ENCODE assay signal across 29 cellular contexts in the genomic region with DNA sequence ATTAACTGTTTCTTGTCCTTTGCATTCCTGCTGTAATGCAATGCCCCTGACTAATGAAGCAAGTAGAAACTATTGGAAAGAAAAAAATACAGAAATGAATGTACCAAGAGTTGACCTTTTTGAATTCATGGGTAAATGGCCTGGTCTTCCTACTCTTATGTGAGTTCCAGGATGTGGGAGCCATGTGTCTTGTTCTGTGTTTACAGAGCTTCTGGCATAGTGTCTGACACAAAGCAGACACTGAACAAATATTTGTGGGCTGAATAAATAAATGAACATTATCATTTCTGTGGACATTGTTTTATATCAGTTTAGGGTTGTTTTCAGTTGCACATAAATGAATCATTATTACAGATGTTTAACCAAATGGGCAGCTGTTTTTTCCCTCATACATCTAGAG.
DNase-seq lines count a peak whose midpoint lies in the region; ATAC-seq and TF ChIP-seq lines count a peak whose summit lies in the region.
"Had no signal": no experiment of that assay in that cellular context is flagged by ENCODE, and none has a peak within 500 bp of the region (broad histone marks: within the 10 kb centered on the region; RNA-seq: fewer than 3 reads in every experiment).

No MANE protein-coding gene starts in this region.

- H3K27me3 ChIP-seq in body of pancreas (no peaks in the 10 kb centered on the region), heart left ventricle (no peaks in the 10 kb centered on the region)
- H3K27me3 ChIP-seq: BE2C, pancreas, Peyer's patch, right atrium auricular region had no signal

- peak; percentile 33 for ATAC-seq in body of pancreas
- peak; percentile 25 for ATAC-seq in mucosa of descending colon
- ATAC-seq in heart left ventricle: no peak
- no peak for ATAC-seq in HG03460 (IDR thresholded peaks at IDR 0.05; ENCODE audit: unreplicated experiment)
- ATAC-seq: esophagus mucosa, K562 had no signal

- H3K27ac ChIP-seq in body of pancreas (no peak overlapping the region), heart left ventricle (no peak overlapping the region)
- H3K27ac ChIP-seq: left ventricle myocardium inferior, pancreas, right atrium auricular region had no signal

- H3K4me1 ChIP-seq in body of pancreas: no peaks in the 10 kb centered on the region
- no peaks in the 10 kb centered on the region for H3K4me1 ChIP-seq in mucosa of descending colon (ENCODE audit: low read depth)
- no peaks in the 10 kb centered on the region for H3K4me1 ChIP-seq in heart left ventricle
- H3K4me1 ChIP-seq: BE2C, HAP-1, left ventricle myocardium inferior, pancreas, Peyer's patch, right atrium auricular region had no signal

- TF ChIP-seq CTCF in body of pancreas (IDR thresholded peaks at IDR 0.05) (no peak), mucosa of descending colon (IDR thresholded peaks at IDR 0.05) (no peak), heart left ventricle (IDR thresholded peaks at IDR 0.05) (no peak)

- DNase-seq in COR-L47 (lab: John Stamatoyannopoulos, UW) (peak; percentile 30), NCI-H2029 treated with DMSO at 0.1 percent for 48 hours (lab: John Stamatoyannopoulos, UW) (peak; percentile 40), body of pancreas (peak in 1 of 4 donors; percentile 33), mucosa of descending colon (no peak), amniotic stem cell (lab: John Stamatoyannopoulos, UW) (no peak), heart left ventricle (no peak)
- DNase-seq in activated effector memory CD4-positive, alpha-beta T cell treated with Interleukin-2 at 50 U/mL for 16 hours: no peak
- DNase-seq: ACHN; activated CD4-positive, alpha-beta T cell treated with anti-CD3 and anti-CD28 coated beads, Interleukin-2, amount 50 U/mL, for 4 hours; activated naive CD4-positive, alpha-beta T cell treated with anti-CD3 and anti-CD28 coated beads for 36 hours; BE2C; CD8-positive, alpha-beta memory T cell; DMS79 treated with DMSO at 0.1 percent for 48 hours; effector memory CD4-positive, alpha-beta T cell; hippocampal formation; immature natural killer cell; left ventricle myocardium inferior; midbrain; NCI-H1105 treated with DMSO at 0.1 percent for 48 hours; NCI-H510A; pancreas; Peyer's patch; stimulated activated CD4-positive, alpha-beta T cell treated with anti-CD3 and anti-CD28 coated beads, Interleukin-4, amount 100 ng/mL, for 24 hours; substantia nigra had no signal

- TF ChIP-seq POLR2A in body of pancreas (IDR thresholded peaks at IDR 0.05) (no peak), heart left ventricle (IDR thresholded peaks at IDR 0.05) (no peak)

- no peak overlapping the region for H3K4me3 ChIP-seq in body of pancreas
- no peak overlapping the region for H3K4me3 ChIP-seq in mucosa of descending colon
- no peak overlapping the region for H3K4me3 ChIP-seq in heart left ventricle
- H3K4me3 ChIP-seq: HAP-1, K562, left ventricle myocardium inferior, pancreas, Peyer's patch, right atrium auricular region had no signal

- H3K36me3 ChIP-seq in body of pancreas (replicated peaks in 1 of 2; ENCODE audit: insufficient read depth in 1 of 2, low read depth in 2 of 2) (no peaks in the 10 kb centered on the region), mucosa of descending colon (ENCODE audit: low read depth) (no peaks in the 10 kb centered on the region), heart left ventricle (no peaks in the 10 kb centered on the region)
- H3K36me3 ChIP-seq: BE2C, HAP-1, left ventricle myocardium inferior, pancreas, Peyer's patch, right atrium auricular region had no signal

- H3K9me3 ChIP-seq in body of pancreas: no peaks in the 10 kb centered on the region
- H3K9me3 ChIP-seq in mucosa of descending colon: no peaks in the 10 kb centered on the region
- no peaks in the 10 kb centered on the region for H3K9me3 ChIP-seq in heart left ventricle
- H3K9me3 ChIP-seq: BE2C, HAP-1, left ventricle myocardium inferior, pancreas, Peyer's patch, right atrium auricular region had no signal

- intact Hi-C loops in body of pancreas (cut with DNase I): loop anchor here (10.0 kb wide), 1 partner anchor 1532 kb away; no protein-coding TSS in a partner anchor
- intact Hi-C loops in mucosa of descending colon (cut with DNase I, micrococcal nuclease): no loop called here
- intact Hi-C loops in heart left ventricle (cut with DNase I): loop anchor here in 3 of 10 donors (10.0 kb wide), 3 partner anchors 1022 to 1542 kb away; no protein-coding TSS in a partner anchor

Comparison
In these comparisons a context has a peak if more than half of its experiments do, and no peak if none do; other contexts are left out.
1. DNase-seq: peak in COR-L47 (single experiment) and NCI-H2029 treated with DMSO at 0.1 percent for 48 hours (single experiment); none in mucosa of descending colon (0 of 3), amniotic stem cell (single experiment), heart left ventricle (0 of 5) and activated effector memory CD4-positive, alpha-beta T cell treated with Interleukin-2 at 50 U/mL for 16 hours (single experiment).
2. ATAC-seq: peak in body of pancreas (single experiment) and mucosa of descending colon (single experiment); none in heart left ventricle (0 of 4) and HG03460 (single experiment).